ENCODE assay signal across 8 cellular contexts in the genomic region with DNA sequence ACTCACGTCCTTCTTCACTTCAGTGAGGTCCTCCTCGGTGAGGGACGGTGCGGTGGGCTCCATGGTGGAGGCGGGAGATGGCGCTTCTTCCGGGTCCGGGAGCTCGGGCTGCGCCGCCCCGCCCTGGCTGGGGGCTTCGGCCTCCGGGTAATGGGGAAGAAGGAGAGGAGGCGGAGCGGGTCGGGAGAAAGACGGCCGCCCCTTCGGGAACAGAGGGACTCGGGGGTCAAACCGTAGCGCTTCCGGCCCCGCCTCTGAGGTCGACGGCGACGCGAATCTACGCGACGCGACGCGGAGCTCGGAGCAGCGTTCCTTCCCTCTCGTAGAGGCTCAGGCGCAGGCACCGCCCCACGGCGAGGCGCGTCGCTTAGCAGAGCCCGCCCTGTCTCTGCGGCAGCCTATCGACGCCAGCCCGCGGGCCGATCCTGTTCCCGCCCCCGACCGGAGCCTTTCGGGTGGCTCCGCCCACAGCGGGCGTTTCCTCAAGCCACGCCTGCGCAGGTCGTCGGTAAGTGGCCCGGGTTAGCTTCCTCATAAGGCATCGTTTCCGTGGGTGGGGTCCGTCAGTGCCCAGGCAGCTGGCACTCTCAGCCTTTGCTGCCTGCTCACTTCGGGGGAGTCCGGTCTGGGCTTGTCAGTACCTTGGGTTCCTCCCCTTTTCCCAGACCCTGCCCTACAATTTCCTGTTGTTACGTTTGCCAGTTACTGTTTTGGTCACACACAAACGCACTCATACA. TPM values are rescaled to one million over a fixed set of nuclear protein-coding genes. Genes with fewer than 3 reads are reported as not detected.
DNase-seq lines count a peak whose midpoint lies in the region; ATAC-seq and TF ChIP-seq lines count a peak whose summit lies in the region.

A gene (minus strand): TSS at position 343 of the 737 bp plus-strand sequence. CDS start 280 bp downstream, at position 63.

- H2AK5ac ChIP-seq in H9 (ENCODE audit: insufficient read length, low read length), result no peak within 1 kb of the TSS

- no peak for TF ChIP-seq CTCF in H9 (conservative IDR thresholded peaks at IDR 0.05)
- no peak for TF ChIP-seq CTCF in fibroblast of pulmonary artery (IDR thresholded peaks at IDR 0.05; ENCODE audit: low read length, missing control alignments)

- H4K5ac ChIP-seq in H9 (ENCODE audit: insufficient read length, low read depth, low read length), result no peak within 1 kb of the TSS

- H3K9me3 ChIP-seq in H9 (ENCODE audit: control insufficient read depth, low read depth, low read length) (no peaks in the 10 kb centered on the region), MG63 (no peaks in the 10 kb centered on the region)

- H3K23me2 ChIP-seq in H9 (ENCODE audit: insufficient read length, low read depth, low read length, poor library complexity, severe bottlenecking), result peaks cover 6% of the 10 kb centered on the region

- H3K9ac ChIP-seq in H9 (ENCODE audit: extremely low read depth, insufficient read length, low read length), result peak within 1 kb of the TSS; percentile 86

- peak; percentile 99 for DNase-seq in ELR (ENCODE audit: low read depth)
- peak; percentile 99 for DNase-seq in H9
- peak; percentile 98 for DNase-seq in MG63
- DNase-seq in SHP77 treated with DMSO at 0.1 percent for 48 hours (lab: John Stamatoyannopoulos, UW), result peak; percentile 96
- peak; percentile 99 for DNase-seq in activated effector memory CD4-positive, alpha-beta T cell treated with anti-CD3 and anti-CD28 coated beads, Interleukin-2, amount 50 U/mL, for 16 hours
- DNase-seq in fibroblast of pulmonary artery (ENCODE audit: low read depth), result peak; percentile 98
- peak; percentile 98 for DNase-seq in natural killer cell treated with Interleukin-12 subunit alpha and Interleukin-12 subunit beta and Interleukin-15 and Interleukin-18, amount 100 ng/mL, for 72 hours (ENCODE audit: low spot score)
- peak; percentile 98 for DNase-seq in stimulated activated naive CD8-positive, alpha-beta T cell treated with anti-CD3 and anti-CD28 coated beads, Interleukin-15, Interleukin-2, amounts not matched to agents 100 U/mL and 50 U/mL, for 24 hours

- H3K4me3 Mint-ChIP-seq in H9, result peak within 1 kb of the TSS; percentile 86 to 90
- peak within 1 kb of the TSS; percentile 85 for H3K4me3 Mint-ChIP-seq in natural killer cell treated with Interleukin-12 subunit alpha and Interleukin-12 subunit beta and Interleukin-15 and Interleukin-18, amount 100 ng/mL, for 72 hours

- no peaks in the 10 kb centered on the region for H4K20me1 ChIP-seq in H9 (ENCODE audit: control insufficient read depth, insufficient read depth, insufficient read length)

- H2BK15ac ChIP-seq in H9 (ENCODE audit: low read depth, low read length), result no peak within 1 kb of the TSS

- H3K36me3 Mint-ChIP-seq in H9 (ENCODE audit: insufficient read depth in 1 of 3, low read depth in 3 of 3), result peaks cover 0 to 8% (median under 1%) of the 10 kb centered on the region in 3 experiments; a peak in 5 of 7 replicates
- peaks cover 11% of the 10 kb centered on the region for H3K36me3 Mint-ChIP-seq in natural killer cell treated with Interleukin-12 subunit alpha and Interleukin-12 subunit beta and Interleukin-15 and Interleukin-18, amount 100 ng/mL, for 72 hours

- no peaks in the 10 kb centered on the region for H3K27me3 ChIP-seq in H9 (ENCODE audit: insufficient read depth, low read length)
- H3K27me3 ChIP-seq in MG63, result no peaks in the 10 kb centered on the region

- H3K4me3 ChIP-seq in MG63 (peak within 1 kb of the TSS; percentile 94), fibroblast of pulmonary artery (replicated peaks; ENCODE audit: low read depth, low read length) (peak within 1 kb of the TSS; percentile 86)

- H3K4me1 ChIP-seq in H9 (ENCODE audit: insufficient read depth, low read length), result 0 out of 2 replicates have a peak, but pooled peaks cover 2% of the 10 kb centered on the region

- ATAC-seq in natural killer cell treated with Interleukin-12 subunit alpha and Interleukin-12 subunit beta and Interleukin-15 and Interleukin-18, amount 100 ng/mL, for 72 hours, result peak; percentile 100
- ATAC-seq in stimulated activated naive CD8-positive, alpha-beta T cell treated with anti-CD3 and anti-CD28 coated beads, Interleukin-15, Interleukin-2, amounts not matched to agents 100 U/mL and 50 U/mL, for 24 hours, result peak; percentile 99

- no peak within 1 kb of the TSS for H2BK12ac ChIP-seq in H9 (ENCODE audit: insufficient read length, low read depth, low read length)

- H3K4ac ChIP-seq in H9 (ENCODE audit: low read depth, low read length), result no peak within 1 kb of the TSS

- H3K9me3 Mint-ChIP-seq in H9, result no peaks in the 10 kb centered on the region
- no peaks in the 10 kb centered on the region for H3K9me3 Mint-ChIP-seq in natural killer cell treated with Interleukin-12 subunit alpha and Interleukin-12 subunit beta and Interleukin-15 and Interleukin-18, amount 100 ng/mL, for 72 hours

- peak within 1 kb of the TSS; percentile 22 for H3K27ac ChIP-seq in H9 (ENCODE audit: insufficient read length, low read depth, low read length)

- peak within 1 kb of the TSS; percentile 24 for H3K18ac ChIP-seq in H9 (ENCODE audit: insufficient read length, low read depth, low read length)

- no peak within 1 kb of the TSS for H4K8ac ChIP-seq in H9 (replicated peaks; ENCODE audit: insufficient read length, low read depth, low read length)

- no peak within 1 kb of the TSS for H4K91ac ChIP-seq in H9 (ENCODE audit: insufficient read length, low read depth, low read length)

- WGBS in H9 (ENCODE audit: extremely low coverage, insufficient read length, low lambda C conversion rate), result no CpG with 5 or more reads among the region's 72 CpGs

- no peaks in the 10 kb centered on the region for H3K79me1 ChIP-seq in H9 (ENCODE audit: insufficient read depth, low read depth, low read length, poor library complexity, severe bottlenecking)

- H3K79me2 ChIP-seq in H9 (ENCODE audit: insufficient read depth, low read length), result peaks cover 2% of the 10 kb centered on the region; the same call in 1 of the 2 replicates

- H3K14ac ChIP-seq in H9 (ENCODE audit: insufficient read depth, low read length), result peak within 1 kb of the TSS; percentile 51; the same call in 1 of the 2 replicates

- H3K56ac ChIP-seq in H9 (ENCODE audit: insufficient read length, low read depth, low read length), result no peak within 1 kb of the TSS

- H3K27me3 Mint-ChIP-seq in H9 (ENCODE audit: low read depth), result no peaks in the 10 kb centered on the region
- peaks cover 19 to 26% of the 10 kb centered on the region in 2 donors for H3K27me3 Mint-ChIP-seq in natural killer cell treated with Interleukin-12 subunit alpha and Interleukin-12 subunit beta and Interleukin-15 and Interleukin-18, amount 100 ng/mL, for 72 hours

- H3K4me2 ChIP-seq in H9 (ENCODE audit: insufficient read depth, insufficient read length, low read length), result peak within 1 kb of the TSS; percentile 81

- peaks cover 25 to 37% of the 10 kb centered on the region in 2 experiments for H3K4me1 Mint-ChIP-seq in H9
- peaks cover 35 to 44% of the 10 kb centered on the region in 2 donors for H3K4me1 Mint-ChIP-seq in natural killer cell treated with Interleukin-12 subunit alpha and Interleukin-12 subunit beta and Interleukin-15 and Interleukin-18, amount 100 ng/mL, for 72 hours (ENCODE audit: low read depth in 2 of 2)

- H2BK5ac ChIP-seq in H9 (ENCODE audit: insufficient read length, low read length), result no peak within 1 kb of the TSS

- H2AFZ ChIP-seq in H9 (ENCODE audit: low read length), result no peak within 1 kb of the TSS

- H2BK120ac ChIP-seq in H9 (ENCODE audit: low read depth, low read length, poor library complexity, severe bottlenecking), result no peak within 1 kb of the TSS

- H3K36me3 ChIP-seq in MG63, result peaks cover 33% of the 10 kb centered on the region

- peak within 1 kb of the TSS; percentile 82 to 96 (median 94); a peak in 6 of 7 replicates for H3K27ac Mint-ChIP-seq in H9
- peak within 1 kb of the TSS; percentile 68 to 83 for H3K27ac Mint-ChIP-seq in natural killer cell treated with Interleukin-12 subunit alpha and Interleukin-12 subunit beta and Interleukin-15 and Interleukin-18, amount 100 ng/mL, for 72 hours

- no peak within 1 kb of the TSS for H2BK20ac ChIP-seq in H9 (ENCODE audit: low read depth, low read length, poor library complexity, severe bottlenecking)

- no peak within 1 kb of the TSS for H3T11ph ChIP-seq in H9 (ENCODE audit: low read length)

- no peak within 1 kb of the TSS for H3K23ac ChIP-seq in H9 (ENCODE audit: insufficient read length, low read depth, low read length)

RNA-seq across cellular contexts. Expression of the gene that starts here (rescaled TPM):
- 26.1 and 29.4 TPM in 2 replicates for total RNA-seq in H9 (2021)
- 11.3 and 24.9 TPM in 2 replicates for total RNA-seq in MG63 (2014; rRNA removed; shearing (Covaris generic); ENCODE audit: low replicate concordance)
- 10 to 100 TPM; 13.8 to 27.8 TPM for total RNA-seq in natural killer cell treated with Interleukin-12 subunit alpha and Interleukin-12 subunit beta and Interleukin-15 and Interleukin-18, amount 100 ng/mL, for 72 hours

Comparison
In these comparisons a context has a peak if more than half of its experiments do, and no peak if none do; other contexts are left out.
1. Peak in every context shown above with its lines: DNase-seq, ATAC-seq, H3K4me3 ChIP-seq and H3K27ac ChIP-seq.